ENCODE assay signal across 18 cellular contexts in the genomic region with DNA sequence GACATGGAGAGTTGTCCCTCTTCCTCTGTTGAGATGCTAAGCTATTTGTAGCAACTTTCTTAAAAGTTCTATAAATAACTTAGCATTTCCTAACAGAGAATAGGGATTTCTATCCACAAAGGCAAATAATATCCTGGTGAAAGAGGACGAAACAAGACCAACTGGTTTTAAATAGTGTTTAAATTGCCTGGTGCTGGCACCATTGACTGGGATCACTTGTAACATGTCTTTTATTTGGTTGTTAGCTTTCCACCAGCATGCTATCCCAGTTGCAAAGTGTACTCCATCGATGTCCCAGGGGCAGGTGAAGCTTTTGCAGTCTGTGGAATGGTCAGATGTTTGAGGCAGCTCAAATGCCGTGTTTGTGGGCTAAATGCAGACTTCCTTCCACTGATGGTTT. TPM values are rescaled to one million over a fixed set of nuclear protein-coding genes. Genes with fewer than 3 reads are reported as not detected.
"Had no signal": no experiment of that assay in that cellular context is flagged by ENCODE, and none has a peak within 500 bp of the region (broad histone marks: within the 10 kb centered on the region; RNA-seq: fewer than 3 reads in every experiment).

No MANE protein-coding gene starts in this region.

- H3K4me1 ChIP-seq: uterus had no signal

- H3K36me3 Mint-ChIP-seq: natural killer cell treated with Interleukin-12 subunit alpha and Interleukin-12 subunit beta and Interleukin-15 and Interleukin-18, amount 100 ng/mL, for 72 hours had no signal

- H3K27me3 Mint-ChIP-seq: activated CD4-positive, alpha-beta memory T cell treated with anti-CD3 and anti-CD28 coated beads for 36 hours; activated CD4-positive, alpha-beta T cell treated with anti-CD3 and anti-CD28 coated beads for 36 hours; activated CD8-positive, alpha-beta memory T cell treated with anti-CD3 and anti-CD28 coated beads, Interleukin-2, amount 10 ng/mL, durations not matched to agents 7 days and 5 days; natural killer cell treated with Interleukin-12 subunit alpha and Interleukin-12 subunit beta and Interleukin-15 and Interleukin-18, amount 100 ng/mL, for 72 hours; stimulated activated naive B cell treated with anti-CD40 and anti-IgM and Interleukin-4, amounts not matched to agents 10 μg/mL and 1 μg/mL and 100 μg/mL, for 72 hours; T-cell had no signal

- H3K27ac Mint-ChIP-seq: activated CD4-positive, alpha-beta memory T cell treated with anti-CD3 and anti-CD28 coated beads for 36 hours; activated CD4-positive, alpha-beta T cell treated with anti-CD3 and anti-CD28 coated beads for 36 hours; activated CD8-positive, alpha-beta memory T cell treated with anti-CD3 and anti-CD28 coated beads, Interleukin-2, amount 10 ng/mL, durations not matched to agents 7 days and 5 days; activated naive CD4-positive, alpha-beta T cell treated with anti-CD3 and anti-CD28 coated beads for 36 hours; activated T-helper 2 cell treated with anti-CD3 and anti-CD28 coated beads, Interferon-gamma antibody, Interleukin-2, Interleukin-4, amounts not matched to agents 10 μg/mL and 5 μg/mL and 100 μg/mL, durations not matched to agents 14 hours and 24 hours and 36 hours; natural killer cell treated with Interleukin-12 subunit alpha and Interleukin-12 subunit beta and Interleukin-15 and Interleukin-18, amount 100 ng/mL, for 72 hours; stimulated activated naive B cell treated with anti-CD40 and anti-IgM and Interleukin-4, amounts not matched to agents 10 μg/mL and 1 μg/mL and 100 μg/mL, for 72 hours had no signal

- H3K4me3 ChIP-seq: ascending aorta, tibial artery, uterus had no signal

- H3K4me3 Mint-ChIP-seq: activated CD4-positive, alpha-beta memory T cell treated with anti-CD3 and anti-CD28 coated beads for 36 hours; activated CD4-positive, alpha-beta T cell treated with anti-CD3 and anti-CD28 coated beads for 36 hours; activated CD8-positive, alpha-beta memory T cell treated with anti-CD3 and anti-CD28 coated beads, Interleukin-2, amount 10 ng/mL, durations not matched to agents 7 days and 5 days; activated naive CD4-positive, alpha-beta T cell treated with anti-CD3 and anti-CD28 coated beads for 36 hours; natural killer cell treated with Interleukin-12 subunit alpha and Interleukin-12 subunit beta and Interleukin-15 and Interleukin-18, amount 100 ng/mL, for 72 hours; stimulated activated naive B cell treated with anti-CD40 and anti-IgM and Interleukin-4, amounts not matched to agents 10 μg/mL and 1 μg/mL and 100 μg/mL, for 72 hours; T-cell had no signal

- H3K27ac ChIP-seq: ascending aorta, uterus, WERI-Rb-1 had no signal

- H3K36me3 ChIP-seq: uterus had no signal

- DNase-seq: activated CD4-positive, alpha-beta memory T cell treated with anti-CD3 and anti-CD28 coated beads for 36 hours; activated CD4-positive, alpha-beta T cell treated with anti-CD3 and anti-CD28 coated beads for 36 hours; activated CD8-positive, alpha-beta memory T cell treated with anti-CD3 and anti-CD28 coated beads, Interleukin-2, amount 10 ng/mL, durations not matched to agents 7 days and 5 days; activated naive CD4-positive, alpha-beta T cell treated with anti-CD3 and anti-CD28 coated beads for 36 hours; activated T-cell treated with anti-CD3 and anti-CD28 coated beads, Interleukin-2, amount 50 U/mL, for 1 hour; kidney glomerular epithelial cell; stimulated activated CD4-positive, alpha-beta T cell treated with anti-CD3 and anti-CD28 coated beads, Interleukin-2, amount 100 ng/mL, for 48 hours; stimulated activated naive B cell treated with anti-CD40 and anti-IgM and Interleukin-4, amounts not matched to agents 10 μg/mL and 1 μg/mL and 100 μg/mL, for 72 hours; T-cell; T1000; uterus; WERI-Rb-1 had no signal

- H3K9me3 Mint-ChIP-seq: activated CD4-positive, alpha-beta memory T cell treated with anti-CD3 and anti-CD28 coated beads for 36 hours; activated naive CD4-positive, alpha-beta T cell treated with anti-CD3 and anti-CD28 coated beads for 36 hours; activated T-helper 2 cell treated with anti-CD3 and anti-CD28 coated beads, Interferon-gamma antibody, Interleukin-2, Interleukin-4, amounts not matched to agents 10 μg/mL and 5 μg/mL and 100 μg/mL, durations not matched to agents 14 hours and 24 hours and 36 hours; natural killer cell treated with Interleukin-12 subunit alpha and Interleukin-12 subunit beta and Interleukin-15 and Interleukin-18, amount 100 ng/mL, for 72 hours; stimulated activated naive B cell treated with anti-CD40 and anti-IgM and Interleukin-4, amounts not matched to agents 10 μg/mL and 1 μg/mL and 100 μg/mL, for 72 hours; T-cell had no signal

- H3K9me3 ChIP-seq: ascending aorta, tibial artery, uterus had no signal

- H3K27me3 ChIP-seq: ascending aorta, tibial artery, uterus had no signal

RNA-seq across cellular contexts. Expression of gene C10orf95, which starts 56.2 kb away (rescaled TPM):
- total RNA-seq: activated T-helper 2 cell treated with anti-CD3 and anti-CD28 coated beads, Interferon-gamma antibody, Interleukin-2, Interleukin-4, amounts not matched to agents 10 μg/mL and 5 μg/mL and 100 μg/mL, durations not matched to agents 14 hours and 24 hours and 36 hours; ascending aorta; osteocyte; subcutaneous adipose tissue had no signal
